In genomic region chr12:8243682-8244161, GRCh38 we compare ENCODE assay signal across 9 cellular contexts. TPM values are rescaled to one million over a fixed set of nuclear protein-coding genes. Genes with fewer than 3 reads are reported as not detected.
A peak's percentile ranks its signal among the peaks of the same experiment; 100 is the strongest.
DNase-seq lines count a peak whose midpoint lies in the region; ATAC-seq, FAIRE-seq and TF ChIP-seq lines count a peak whose summit lies in the region.
"Not testable (repeated sequence)": the region's sequence is repeated elsewhere in the genome, so short reads cannot be mapped to it uniquely, and the experiment has no call there.
"Had no signal": no experiment of that assay in that cellular context is flagged by ENCODE, and none has a peak within 500 bp of the region (broad histone marks: within the 10 kb centered on the region; RNA-seq: fewer than 3 reads in every experiment).

No MANE protein-coding gene starts in this region.

- not testable (repeated sequence) for TF ChIP-seq CTCF in bronchial epithelial cell (IDR thresholded peaks at IDR 0.05; ENCODE audit: insufficient read depth, low read length, severe bottlenecking); heart left ventricle (IDR thresholded peaks at IDR 0.05)

- 0 to 1% (median 1%) methylated on average over 17 to 35 of the region's 35 CpGs for WGBS in heart left ventricle, 4 donors

- not testable (repeated sequence) for H3K9me3 ChIP-seq in heart left ventricle; muscle layer of duodenum (ENCODE audit: control insufficient read depth in 1 of 2, low read length in 2 of 2)

- intact Hi-C loops in heart left ventricle (cut with DNase I), result loop anchor here in 1 of 10 donors (5.0 kb wide), 1 partner anchor 211 kb away; the partner anchor contains the start of gene FOXJ2

- H3K36me3 ChIP-seq in bronchial epithelial cell (ENCODE audit: control insufficient read depth, insufficient read depth, low read length); heart left ventricle; muscle layer of duodenum (ENCODE audit: control insufficient read depth in 1 of 2, insufficient read depth in 2 of 2, low read length in 2 of 2): not testable (repeated sequence)

- TF ChIP-seq POLR2A in heart left ventricle (IDR thresholded peaks at IDR 0.05), result peak in 1 of 2 donors; percentile 48

- peak overlapping the region; percentile 55 for H3K4me3 ChIP-seq in bronchial epithelial cell (ENCODE audit: low read depth, low read length)
- peak overlapping the region; percentile 16 to 97 (median 82) for H3K4me3 ChIP-seq in heart left ventricle
- H3K4me3 ChIP-seq in muscle layer of duodenum (ENCODE audit: low read depth in 1 of 2, low read length in 2 of 2), result peak overlapping the region; percentile 37 to 71

- peak; percentile 22 for ATAC-seq in GM21360 (IDR thresholded peaks at IDR 0.05; ENCODE audit: unreplicated experiment)
- ATAC-seq in heart left ventricle, result not testable (repeated sequence)

- not testable (repeated sequence) for H3K4me1 ChIP-seq in heart left ventricle; muscle layer of duodenum (ENCODE audit: control insufficient read depth in 1 of 2, insufficient read depth in 2 of 2, low read length in 2 of 2)

- not testable (repeated sequence) for H3K27me3 ChIP-seq in bronchial epithelial cell (ENCODE audit: control insufficient read depth, insufficient read depth, low read length); heart left ventricle; muscle layer of duodenum (ENCODE audit: low read depth, low read length)

- H3K27ac ChIP-seq in heart left ventricle, result peak overlapping the region in 11 of 12 donors; percentile 49 to 86 (median 77)
- H3K27ac ChIP-seq in muscle layer of duodenum (ENCODE audit: low read length), result not testable (repeated sequence)

- FAIRE-seq in bronchial epithelial cell (lab: Jason Lieb, UNC), result not testable (repeated sequence)

- DNase-seq in Ammon's horn (ENCODE audit: low spot score) (peak; percentile 51), NCI-H2196 (lab: John Stamatoyannopoulos, UW; ENCODE audit: unreplicated experiment) (peak; percentile 21), heart left ventricle (peak in 1 of 5 donors; percentile 67)
- peak; percentile 71 for DNase-seq in activated CD4-positive, alpha-beta T cell treated with anti-CD3 and anti-CD28 coated beads for 48 hours
- DNase-seq in bronchial epithelial cell (ENCODE audit: low read depth), result not testable (repeated sequence)
- DNase-seq in stimulated activated CD8-positive, alpha-beta memory T cell treated with anti-CD3 and anti-CD28 coated beads, Interleukin-4, amount 100 ng/mL, for 24 hours (ENCODE audit: low read depth), result peak; percentile 53

RNA-seq across cellular contexts. Expression of gene FAM90A1, which starts 16.3 kb away (rescaled TPM):
- not detected in 2 replicates for total RNA-seq in bronchial epithelial cell
- under 1 TPM in 5 of 9 donors, not detected in 4; 0.09 to 0.20 (median 0.16) TPM for total RNA-seq in heart left ventricle
- polyA plus RNA-seq in heart left ventricle, result under 1 TPM; 0.03 to 0.19 TPM
- total RNA-seq: left ventricle myocardium superior had no signal
